In genomic region chr19:19649159-19649558, GRCh38 we compare ENCODE assay signal across 16 cellular contexts. TPM values are rescaled to one million over a fixed set of nuclear protein-coding genes. Genes with fewer than 3 reads are reported as not detected.
DNase-seq lines count a peak whose midpoint lies in the region; ATAC-seq and TF ChIP-seq lines count a peak whose summit lies in the region.
"Had no signal": no experiment of that assay in that cellular context is flagged by ENCODE, and none has a peak within 500 bp of the region (broad histone marks: within the 10 kb centered on the region; RNA-seq: fewer than 3 reads in every experiment).

No MANE protein-coding gene starts in this region.

- TF ChIP-seq CTCF in natural killer cell (IDR thresholded peaks at IDR 0.05), result no peak

- H3K27ac Mint-ChIP-seq in natural killer cell (peak overlapping the region; percentile 18 to 56), T-helper 17 cell (no peak overlapping the region)
- no peak overlapping the region for H3K27ac Mint-ChIP-seq in natural killer cell treated with Interleukin-12 subunit alpha and Interleukin-12 subunit beta and Interleukin-15 and Interleukin-18, amount 100 ng/mL, for 72 hours

- H3K79me1 ChIP-seq in mesenchymal stem cell (replicated peaks; ENCODE audit: low read length, poor library complexity, severe bottlenecking), result peaks cover 25% of the 10 kb centered on the region

- H3K4ac ChIP-seq in mesenchymal stem cell (ENCODE audit: low read depth in 1 of 2, low read length in 2 of 2), result no peak overlapping the region

- peaks cover 0 to 9% of the 10 kb centered on the region in 2 donors for H3K4me1 Mint-ChIP-seq in natural killer cell
- H3K4me1 Mint-ChIP-seq in natural killer cell treated with Interleukin-12 subunit alpha and Interleukin-12 subunit beta and Interleukin-15 and Interleukin-18, amount 100 ng/mL, for 72 hours (ENCODE audit: low read depth in 2 of 2), result peaks cover 6 to 7% of the 10 kb centered on the region in 2 donors
- H3K4me1 Mint-ChIP-seq in T-helper 17 cell, result peaks cover 5% of the 10 kb centered on the region

- WGBS in mesenchymal stem cell, result 90% methylated on average over 6 of the region's 6 CpGs

- H3K18ac ChIP-seq in mesenchymal stem cell (ENCODE audit: low read depth in 1 of 2, low read length in 2 of 2), result no peak overlapping the region

- H3K4me2 ChIP-seq in mesenchymal stem cell (ENCODE audit: low read length, poor library complexity, severe bottlenecking), result no peak overlapping the region

- intact Hi-C loops in natural killer cell (cut with micrococcal nuclease), result no loop called here

- no peak overlapping the region for H2BK120ac ChIP-seq in mesenchymal stem cell (ENCODE audit: low read depth, low read length)

- no peak overlapping the region for H4K91ac ChIP-seq in mesenchymal stem cell (ENCODE audit: low read length)

- H3K9ac ChIP-seq in mesenchymal stem cell (ENCODE audit: low read length), result no peak overlapping the region

- no peak overlapping the region for H3K14ac ChIP-seq in mesenchymal stem cell (ENCODE audit: low read length in 2 of 2)

- no peak overlapping the region for H2BK12ac ChIP-seq in mesenchymal stem cell (ENCODE audit: low read length in 2 of 2)

- no peak overlapping the region for H3K4me3 ChIP-seq in mesenchymal stem cell (ENCODE audit: insufficient read depth in 1 of 2, low read depth in 1 of 2, low read length in 2 of 2)

- H4K8ac ChIP-seq in mesenchymal stem cell (ENCODE audit: low read length), result no peak overlapping the region

- no peak overlapping the region for H3K23ac ChIP-seq in mesenchymal stem cell (ENCODE audit: low read length in 2 of 2)

- H3K4me1 ChIP-seq in mesenchymal stem cell (ENCODE audit: control insufficient read depth, insufficient read depth, low read depth, low read length), result no peaks in the 10 kb centered on the region

- H3K27me3 Mint-ChIP-seq in natural killer cell (ENCODE audit: low read depth in 2 of 2) (no peaks in the 10 kb centered on the region), T-helper 17 cell (no peaks in the 10 kb centered on the region)
- H3K27me3 Mint-ChIP-seq in natural killer cell treated with Interleukin-12 subunit alpha and Interleukin-12 subunit beta and Interleukin-15 and Interleukin-18, amount 100 ng/mL, for 72 hours, result no peaks in the 10 kb centered on the region
- H3K27me3 Mint-ChIP-seq: CD4-positive, CD25-positive, alpha-beta regulatory T cell had no signal

- H3K36me3 Mint-ChIP-seq in natural killer cell, result no peaks in the 10 kb centered on the region
- H3K36me3 Mint-ChIP-seq in natural killer cell treated with Interleukin-12 subunit alpha and Interleukin-12 subunit beta and Interleukin-15 and Interleukin-18, amount 100 ng/mL, for 72 hours, result peaks cover 6% of the 10 kb centered on the region
- H3K36me3 Mint-ChIP-seq in T-helper 17 cell (ENCODE audit: low read depth), result peaks cover 14% of the 10 kb centered on the region

- no peak for ATAC-seq in natural killer cell
- ATAC-seq in natural killer cell treated with Interleukin-12 subunit alpha and Interleukin-12 subunit beta and Interleukin-15 and Interleukin-18, amount 100 ng/mL, for 72 hours, result no peak
- ATAC-seq in T-helper 17 cell, result no peak

- no peak overlapping the region for H2BK5ac ChIP-seq in mesenchymal stem cell (ENCODE audit: low read depth, low read length, poor library complexity, severe bottlenecking)

- no peak for DNase-seq in natural killer cell
- DNase-seq in natural killer cell treated with Interleukin-12 subunit alpha and Interleukin-12 subunit beta and Interleukin-15 and Interleukin-18, amount 100 ng/mL, for 72 hours (ENCODE audit: low spot score), result no peak
- no peak for DNase-seq in T-helper 17 cell
- DNase-seq in epidermal melanocyte (ENCODE audit: insufficient read length, low spot score), result peak; percentile 3
- DNase-seq in mesenchymal stem cell, result no peak
- DNase-seq in DMS 273 (lab: John Stamatoyannopoulos, UW; ENCODE audit: unreplicated experiment), result no peak
- DNase-seq in AG08395 (ENCODE audit: low spot score), result no peak
- DNase-seq: ACHN; Calu3; CD4-positive, CD25-positive, alpha-beta regulatory T cell; DMS79; HCEC 1CT; NCI-H1417; NCI-H187 treated with DMSO at 0.1 percent for 48 hours; NCI-H345; NCI-H526 treated with DMSO at 0.1 percent for 48 hours had no signal

- H2BK15ac ChIP-seq in mesenchymal stem cell (ENCODE audit: low read depth, poor library complexity, severe bottlenecking), result no peak overlapping the region

- no peak overlapping the region for H3K27ac ChIP-seq in mesenchymal stem cell (ENCODE audit: low read length, poor library complexity, severe bottlenecking)

- no peak overlapping the region for H2AK5ac ChIP-seq in mesenchymal stem cell (ENCODE audit: low read length, severe bottlenecking)

- no peaks in the 10 kb centered on the region for H3K9me3 Mint-ChIP-seq in natural killer cell
- no peaks in the 10 kb centered on the region for H3K9me3 Mint-ChIP-seq in natural killer cell treated with Interleukin-12 subunit alpha and Interleukin-12 subunit beta and Interleukin-15 and Interleukin-18, amount 100 ng/mL, for 72 hours
- H3K9me3 Mint-ChIP-seq: CD4-positive, CD25-positive, alpha-beta regulatory T cell had no signal

- H3K36me3 ChIP-seq in mesenchymal stem cell (ENCODE audit: control insufficient read depth in 1 of 2, insufficient read depth in 2 of 2, low read depth in 1 of 2, low read length in 2 of 2), result peaks cover 86 to 91% of the 10 kb centered on the region in 2 experiments

- H3K9me3 ChIP-seq in T-helper 17 cell (ENCODE audit: control insufficient read depth, low read length, poor library complexity, severe bottlenecking) (no peaks in the 10 kb centered on the region), mesenchymal stem cell (ENCODE audit: control insufficient read depth, low read length) (no peaks in the 10 kb centered on the region)

- H3K4me3 Mint-ChIP-seq in natural killer cell (no peak overlapping the region), T-helper 17 cell (peak overlapping the region; percentile 49)
- H3K4me3 Mint-ChIP-seq in natural killer cell treated with Interleukin-12 subunit alpha and Interleukin-12 subunit beta and Interleukin-15 and Interleukin-18, amount 100 ng/mL, for 72 hours, result no peak overlapping the region
- H3K4me3 Mint-ChIP-seq: CD4-positive, CD25-positive, alpha-beta regulatory T cell had no signal

- H3K27me3 ChIP-seq in mesenchymal stem cell (ENCODE audit: control insufficient read depth in 1 of 2, insufficient read depth in 1 of 2, low read length in 2 of 2), result no peaks in the 10 kb centered on the region

- H2AFZ ChIP-seq in mesenchymal stem cell (ENCODE audit: low read depth, low read length), result no peak overlapping the region

RNA-seq across cellular contexts. Expression of gene GMIP, which starts 5.7 kb away (rescaled TPM):
- 100 to 1,000 TPM; 134 to 188 (median 150) TPM for total RNA-seq in natural killer cell
- total RNA-seq in natural killer cell treated with Interleukin-12 subunit alpha and Interleukin-12 subunit beta and Interleukin-15 and Interleukin-18, amount 100 ng/mL, for 72 hours, result 100 to 1,000 TPM in 1 of 2 donors, 10 to 100 TPM in 1; 87.2 to 112 TPM
- 10 to 100 TPM; 85.0 to 91.7 TPM for total RNA-seq in T-helper 17 cell
- polyA plus RNA-seq in mesenchymal stem cell (2013, experiment 1 of 2), result 10.7 TPM
- 9.9 TPM for polyA plus RNA-seq in mesenchymal stem cell (2013, experiment 2 of 2)

RNA-seq across cellular contexts. Expression of gene ATP13A1, which starts 14.3 kb away (rescaled TPM):
- total RNA-seq in natural killer cell, result 10 to 100 TPM; 58.1 to 73.2 (median 67.7) TPM
- total RNA-seq in natural killer cell treated with Interleukin-12 subunit alpha and Interleukin-12 subunit beta and Interleukin-15 and Interleukin-18, amount 100 ng/mL, for 72 hours, result 100 to 1,000 TPM in 1 of 2 donors, 10 to 100 TPM in 1; 61.9 to 122 TPM
- total RNA-seq in T-helper 17 cell, result 10 to 100 TPM; 91.4 to 98.8 TPM
- 30.7 TPM for polyA plus RNA-seq in mesenchymal stem cell (2013, experiment 1 of 2)
- polyA plus RNA-seq in mesenchymal stem cell (2013, experiment 2 of 2), result 29.8 TPM

RNA-seq across cellular contexts. Expression of gene ZNF101, which starts 19.5 kb away (rescaled TPM):
- 10 to 100 TPM; 35.7 to 58.7 (median 41.0) TPM for total RNA-seq in natural killer cell
- total RNA-seq in natural killer cell treated with Interleukin-12 subunit alpha and Interleukin-12 subunit beta and Interleukin-15 and Interleukin-18, amount 100 ng/mL, for 72 hours, result 10 to 100 TPM; 45.3 to 53.1 TPM
- total RNA-seq in T-helper 17 cell, result 10 to 100 TPM; 56.0 to 56.1 TPM
- polyA plus RNA-seq in mesenchymal stem cell (2013, experiment 1 of 2), result 5.0 TPM
- polyA plus RNA-seq in mesenchymal stem cell (2013, experiment 2 of 2), result 5.0 TPM

RNA-seq across cellular contexts. Expression of gene LPAR2, which starts 21.1 kb away (rescaled TPM):
- total RNA-seq in natural killer cell, result 10 to 100 TPM; 52.1 to 81.5 (median 56.4) TPM
- total RNA-seq in natural killer cell treated with Interleukin-12 subunit alpha and Interleukin-12 subunit beta and Interleukin-15 and Interleukin-18, amount 100 ng/mL, for 72 hours, result 10 to 100 TPM; 33.7 to 35.0 TPM
- 10 to 100 TPM; 66.5 to 67.2 TPM for total RNA-seq in T-helper 17 cell
- polyA plus RNA-seq in mesenchymal stem cell (2013, experiment 1 of 2), result 4.7 TPM
- 4.4 TPM for polyA plus RNA-seq in mesenchymal stem cell (2013, experiment 2 of 2)

RNA-seq across cellular contexts. Expression of gene PBX4, which starts 30.7 kb away (rescaled TPM):
- total RNA-seq in natural killer cell, result 10 to 100 TPM; 10.7 to 15.9 (median 11.1) TPM
- total RNA-seq in natural killer cell treated with Interleukin-12 subunit alpha and Interleukin-12 subunit beta and Interleukin-15 and Interleukin-18, amount 100 ng/mL, for 72 hours, result 10 to 100 TPM; 26.3 to 80.1 TPM
- total RNA-seq in T-helper 17 cell, result 10 to 100 TPM; 49.7 to 58.4 TPM
- 1.1 TPM for polyA plus RNA-seq in mesenchymal stem cell (2013, experiment 1 of 2)
- polyA plus RNA-seq in mesenchymal stem cell (2013, experiment 2 of 2), result 0.71 TPM

Comparison
In these comparisons a context has a peak if more than half of its experiments do, and no peak if none do; other contexts are left out.
1. H3K27ac Mint-ChIP-seq: peak in natural killer cell (2 of 2); none in natural killer cell treated with Interleukin-12 subunit alpha and Interleukin-12 subunit beta and Interleukin-15 and Interleukin-18, amount 100 ng/mL, for 72 hours (0 of 2) and T-helper 17 cell (single experiment).